Comparison of ENCODE assay signal across 1 cellular context in the genomic region with DNA sequence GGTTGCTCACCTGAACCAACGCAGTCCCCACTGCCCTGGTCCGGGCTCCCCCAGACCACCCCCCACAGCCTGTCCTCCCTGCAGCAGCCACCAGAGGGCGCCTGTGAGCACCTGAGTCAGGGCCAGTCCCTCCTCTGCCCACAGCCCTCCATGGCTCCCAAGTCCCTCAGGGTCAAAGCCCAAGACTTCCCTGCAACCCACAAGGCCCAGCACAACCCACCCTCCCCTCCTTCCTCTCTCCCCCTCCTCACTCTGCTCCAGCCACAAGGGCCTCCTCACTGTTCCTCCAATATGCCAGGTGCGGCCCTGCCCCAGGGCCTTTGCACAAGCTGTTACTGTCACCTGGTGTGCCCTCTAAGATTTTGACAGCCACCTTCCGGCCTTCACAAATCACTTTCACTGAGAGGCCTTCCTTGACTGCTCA.
TF ChIP-seq lines count a peak whose summit lies in the region.

No MANE protein-coding gene starts in this region.

TF ChIP-seq in K562, 482 proteins besides CTCF, POLR2A, EP300 and RAD21 (continued from another document and continues in another):
- TF ChIP-seq HMGN3 (IDR thresholded peaks at IDR 0.05; ENCODE audit: borderline replicate concordance, extremely low read depth, insufficient read length, low read depth, low read length) = no peak
- no peak for TF ChIP-seq SIN3A (IDR thresholded peaks at IDR 0.05; ENCODE audit: borderline replicate concordance in 2 of 2, control insufficient read depth in 1 of 2, low read depth in 2 of 2, low read length in 2 of 2)
- TF ChIP-seq ZBED1 (IDR thresholded peaks at IDR 0.05) = no peak
- TF ChIP-seq ZNF175 (CRISPR knock-in tag; IDR thresholded peaks at IDR 0.05; ENCODE audit: low read depth) = no peak
- TF ChIP-seq PCBP2 (IDR thresholded peaks at IDR 0.05; ENCODE audit: low read depth, low read length, poor library complexity, severe bottlenecking) = no peak
- peak; percentile 84 for TF ChIP-seq RBM25 (IDR thresholded peaks at IDR 0.05; ENCODE audit: low read depth, low read length, severe bottlenecking)
- TF ChIP-seq NFIC (IDR thresholded peaks at IDR 0.05) = peak; percentile 67
- TF ChIP-seq, protein P1, sequence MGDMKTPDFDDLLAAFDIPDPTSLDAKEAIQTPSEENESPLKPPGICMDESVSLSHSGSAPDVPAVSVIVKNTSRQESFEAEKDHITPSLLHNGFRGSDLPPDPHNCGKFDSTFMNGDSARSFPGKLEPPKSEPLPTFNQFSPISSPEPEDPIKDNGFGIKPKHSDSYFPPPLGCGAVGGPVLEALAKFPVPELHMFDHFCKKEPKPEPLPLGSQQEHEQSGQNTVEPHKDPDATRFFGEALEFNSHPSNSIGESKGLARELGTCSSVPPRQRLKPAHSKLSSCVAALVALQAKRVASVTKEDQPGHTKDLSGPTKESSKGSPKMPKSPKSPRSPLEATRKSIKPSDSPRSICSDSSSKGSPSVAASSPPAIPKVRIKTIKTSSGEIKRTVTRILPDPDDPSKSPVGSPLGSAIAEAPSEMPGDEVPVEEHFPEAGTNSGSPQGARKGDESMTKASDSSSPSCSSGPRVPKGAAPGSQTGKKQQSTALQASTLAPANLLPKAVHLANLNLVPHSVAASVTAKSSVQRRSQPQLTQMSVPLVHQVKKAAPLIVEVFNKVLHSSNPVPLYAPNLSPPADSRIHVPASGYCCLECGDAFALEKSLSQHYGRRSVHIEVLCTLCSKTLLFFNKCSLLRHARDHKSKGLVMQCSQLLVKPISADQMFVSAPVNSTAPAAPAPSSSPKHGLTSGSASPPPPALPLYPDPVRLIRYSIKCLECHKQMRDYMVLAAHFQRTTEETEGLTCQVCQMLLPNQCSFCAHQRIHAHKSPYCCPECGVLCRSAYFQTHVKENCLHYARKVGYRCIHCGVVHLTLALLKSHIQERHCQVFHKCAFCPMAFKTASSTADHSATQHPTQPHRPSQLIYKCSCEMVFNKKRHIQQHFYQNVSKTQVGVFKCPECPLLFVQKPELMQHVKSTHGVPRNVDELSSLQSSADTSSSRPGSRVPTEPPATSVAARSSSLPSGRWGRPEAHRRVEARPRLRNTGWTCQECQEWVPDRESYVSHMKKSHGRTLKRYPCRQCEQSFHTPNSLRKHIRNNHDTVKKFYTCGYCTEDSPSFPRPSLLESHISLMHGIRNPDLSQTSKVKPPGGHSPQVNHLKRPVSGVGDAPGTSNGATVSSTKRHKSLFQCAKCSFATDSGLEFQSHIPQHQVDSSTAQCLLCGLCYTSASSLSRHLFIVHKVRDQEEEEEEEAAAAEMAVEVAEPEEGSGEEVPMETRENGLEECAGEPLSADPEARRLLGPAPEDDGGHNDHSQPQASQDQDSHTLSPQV (IDR thresholded peaks at IDR 0.05) = peak; percentile 21; the same call in 1 of the 2 replicates
- peak; percentile 71 for TF ChIP-seq PHF20 (IDR thresholded peaks at IDR 0.05; ENCODE audit: partially characterized antibody)
- no peak for TF ChIP-seq RFX7 (CRISPR knock-in tag; IDR thresholded peaks at IDR 0.05)
- TF ChIP-seq ZEB2 (IDR thresholded peaks at IDR 0.05) = no peak
- TF ChIP-seq NFYB (IDR thresholded peaks at IDR 0.05; ENCODE audit: extremely low read depth, insufficient read length) = no peak
- TF ChIP-seq RBM34 (IDR thresholded peaks at IDR 0.05; ENCODE audit: borderline replicate concordance, insufficient read depth, low read length) = no peak
- TF ChIP-seq ZFP36 (IDR thresholded peaks at IDR 0.05; ENCODE audit: low read depth, low read length, partially characterized antibody) = peak; percentile 97
- TF ChIP-seq MGA (IDR thresholded peaks at IDR 0.05) = no peak
- no peak for TF ChIP-seq GTF2A2 (tag; IDR thresholded peaks at IDR 0.05)
- no peak for TF ChIP-seq FOXO4 (CRISPR knock-in tag; IDR thresholded peaks at IDR 0.05)
- no peak for TF ChIP-seq FUS (optimal IDR thresholded peaks at IDR 0.05; ENCODE audit: low read depth, low read length)
- TF ChIP-seq, protein P2, sequence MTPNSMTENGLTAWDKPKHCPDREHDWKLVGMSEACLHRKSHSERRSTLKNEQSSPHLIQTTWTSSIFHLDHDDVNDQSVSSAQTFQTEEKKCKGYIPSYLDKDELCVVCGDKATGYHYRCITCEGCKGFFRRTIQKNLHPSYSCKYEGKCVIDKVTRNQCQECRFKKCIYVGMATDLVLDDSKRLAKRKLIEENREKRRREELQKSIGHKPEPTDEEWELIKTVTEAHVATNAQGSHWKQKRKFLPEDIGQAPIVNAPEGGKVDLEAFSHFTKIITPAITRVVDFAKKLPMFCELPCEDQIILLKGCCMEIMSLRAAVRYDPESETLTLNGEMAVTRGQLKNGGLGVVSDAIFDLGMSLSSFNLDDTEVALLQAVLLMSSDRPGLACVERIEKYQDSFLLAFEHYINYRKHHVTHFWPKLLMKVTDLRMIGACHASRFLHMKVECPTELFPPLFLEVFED (CRISPR knock-in tag; conservative IDR thresholded peaks at IDR 0.05) = no peak
- TF ChIP-seq, protein P3, sequence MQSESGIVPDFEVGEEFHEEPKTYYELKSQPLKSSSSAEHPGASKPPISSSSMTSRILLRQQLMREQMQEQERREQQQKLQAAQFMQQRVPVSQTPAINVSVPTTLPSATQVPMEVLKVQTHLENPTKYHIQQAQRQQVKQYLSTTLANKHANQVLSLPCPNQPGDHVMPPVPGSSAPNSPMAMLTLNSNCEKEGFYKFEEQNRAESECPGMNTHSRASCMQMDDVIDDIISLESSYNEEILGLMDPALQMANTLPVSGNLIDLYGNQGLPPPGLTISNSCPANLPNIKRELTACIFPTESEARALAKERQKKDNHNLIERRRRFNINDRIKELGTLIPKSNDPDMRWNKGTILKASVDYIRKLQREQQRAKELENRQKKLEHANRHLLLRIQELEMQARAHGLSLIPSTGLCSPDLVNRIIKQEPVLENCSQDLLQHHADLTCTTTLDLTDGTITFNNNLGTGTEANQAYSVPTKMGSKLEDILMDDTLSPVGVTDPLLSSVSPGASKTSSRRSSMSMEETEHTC (IDR thresholded peaks at IDR 0.05) = no peak
- peak; percentile 91 for TF ChIP-seq HDAC2 (IDR thresholded peaks at IDR 0.05)
- TF ChIP-seq, protein P4, sequence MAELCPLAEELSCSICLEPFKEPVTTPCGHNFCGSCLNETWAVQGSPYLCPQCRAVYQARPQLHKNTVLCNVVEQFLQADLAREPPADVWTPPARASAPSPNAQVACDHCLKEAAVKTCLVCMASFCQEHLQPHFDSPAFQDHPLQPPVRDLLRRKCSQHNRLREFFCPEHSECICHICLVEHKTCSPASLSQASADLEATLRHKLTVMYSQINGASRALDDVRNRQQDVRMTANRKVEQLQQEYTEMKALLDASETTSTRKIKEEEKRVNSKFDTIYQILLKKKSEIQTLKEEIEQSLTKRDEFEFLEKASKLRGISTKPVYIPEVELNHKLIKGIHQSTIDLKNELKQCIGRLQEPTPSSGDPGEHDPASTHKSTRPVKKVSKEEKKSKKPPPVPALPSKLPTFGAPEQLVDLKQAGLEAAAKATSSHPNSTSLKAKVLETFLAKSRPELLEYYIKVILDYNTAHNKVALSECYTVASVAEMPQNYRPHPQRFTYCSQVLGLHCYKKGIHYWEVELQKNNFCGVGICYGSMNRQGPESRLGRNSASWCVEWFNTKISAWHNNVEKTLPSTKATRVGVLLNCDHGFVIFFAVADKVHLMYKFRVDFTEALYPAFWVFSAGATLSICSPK (IDR thresholded peaks at IDR 0.05; ENCODE audit: borderline replicate concordance) = no peak
- 0 out of 2 replicates have a peak, but pooled peaks have one; percentile 69 for TF ChIP-seq XRCC5 (IDR thresholded peaks at IDR 0.05; ENCODE audit: low read depth, low read length)
- no peak for TF ChIP-seq CHD1 (IDR thresholded peaks at IDR 0.05; ENCODE audit: low read length)
- TF ChIP-seq BACH1 (tag; IDR thresholded peaks at IDR 0.05) = no peak
- no peak for TF ChIP-seq ELF1 (tag; IDR thresholded peaks at IDR 0.05)
- no peak for TF ChIP-seq ZNF146 (CRISPR knock-in tag; IDR thresholded peaks at IDR 0.05; ENCODE audit: unreplicated experiment)
- no peak for TF ChIP-seq MCM5 (IDR thresholded peaks at IDR 0.05; ENCODE audit: low read depth)
- TF ChIP-seq, protein P5, sequence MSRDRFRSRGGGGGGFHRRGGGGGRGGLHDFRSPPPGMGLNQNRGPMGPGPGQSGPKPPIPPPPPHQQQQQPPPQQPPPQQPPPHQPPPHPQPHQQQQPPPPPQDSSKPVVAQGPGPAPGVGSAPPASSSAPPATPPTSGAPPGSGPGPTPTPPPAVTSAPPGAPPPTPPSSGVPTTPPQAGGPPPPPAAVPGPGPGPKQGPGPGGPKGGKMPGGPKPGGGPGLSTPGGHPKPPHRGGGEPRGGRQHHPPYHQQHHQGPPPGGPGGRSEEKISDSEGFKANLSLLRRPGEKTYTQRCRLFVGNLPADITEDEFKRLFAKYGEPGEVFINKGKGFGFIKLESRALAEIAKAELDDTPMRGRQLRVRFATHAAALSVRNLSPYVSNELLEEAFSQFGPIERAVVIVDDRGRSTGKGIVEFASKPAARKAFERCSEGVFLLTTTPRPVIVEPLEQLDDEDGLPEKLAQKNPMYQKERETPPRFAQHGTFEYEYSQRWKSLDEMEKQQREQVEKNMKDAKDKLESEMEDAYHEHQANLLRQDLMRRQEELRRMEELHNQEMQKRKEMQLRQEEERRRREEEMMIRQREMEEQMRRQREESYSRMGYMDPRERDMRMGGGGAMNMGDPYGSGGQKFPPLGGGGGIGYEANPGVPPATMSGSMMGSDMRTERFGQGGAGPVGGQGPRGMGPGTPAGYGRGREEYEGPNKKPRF (IDR thresholded peaks at IDR 0.05; ENCODE audit: low read depth, low read length) = no peak
- peak; percentile 96 for TF ChIP-seq ZBTB7A (IDR thresholded peaks at IDR 0.05; ENCODE audit: borderline replicate concordance, control insufficient read depth, low read depth, low read length)
- TF ChIP-seq SMARCA5 (IDR thresholded peaks at IDR 0.05) = peak; percentile 100
